In the genomic region with DNA sequence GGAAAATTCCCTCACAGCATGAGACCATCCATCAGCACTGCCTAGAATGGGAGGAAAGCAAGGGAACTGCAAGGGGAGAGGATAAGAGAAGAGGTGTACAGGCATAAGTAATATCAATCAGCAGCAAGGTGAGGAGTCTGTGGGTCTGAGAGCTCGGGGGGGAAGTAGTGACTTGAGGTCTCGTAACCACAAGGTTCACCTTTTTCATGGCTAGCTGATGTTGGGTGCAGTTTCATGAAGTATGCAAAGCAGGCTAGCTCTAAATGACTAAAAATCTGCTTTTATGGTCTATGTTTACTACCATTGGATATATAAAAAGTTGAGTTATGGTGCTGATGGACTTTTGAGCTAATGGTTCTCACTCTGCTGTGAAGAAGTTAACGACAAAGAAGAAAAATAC, we compare ENCODE assay signal across 23 cellular contexts. TPM values are rescaled to one million over a fixed set of nuclear protein-coding genes. Genes with fewer than 3 reads are reported as not detected.
A peak's percentile ranks its signal among the peaks of the same experiment; 100 is the strongest.
DNase-seq lines count a peak whose midpoint lies in the region; ATAC-seq and TF ChIP-seq lines count a peak whose summit lies in the region.
"Had no signal": no experiment of that assay in that cellular context is flagged by ENCODE, and none has a peak within 500 bp of the region (broad histone marks: within the 10 kb centered on the region; RNA-seq: fewer than 3 reads in every experiment).

No MANE protein-coding gene starts in this region.

- peak; percentile 96 for ATAC-seq in GM18519 (IDR thresholded peaks at IDR 0.05; ENCODE audit: low FRiP score, unreplicated experiment)
- ATAC-seq in GM19463 (IDR thresholded peaks at IDR 0.05; ENCODE audit: unreplicated experiment): peak; percentile 88
- peak; percentile 90 for ATAC-seq in HG02623 (IDR thresholded peaks at IDR 0.05; ENCODE audit: unreplicated experiment)
- ATAC-seq in HG03469 (IDR thresholded peaks at IDR 0.05; ENCODE audit: unreplicated experiment): peak; percentile 94
- ATAC-seq: foreskin keratinocyte, HCT116, left colon had no signal

- H3K27ac ChIP-seq in A673 (ENCODE audit: low read depth, low read length, poor library complexity, severe bottlenecking) (no peak overlapping the region), esophagus muscularis mucosa (replicated peaks in 1 of 4) (no peak overlapping the region)
- H3K27ac ChIP-seq: foreskin keratinocyte, Peyer's patch, SK-N-MC, spleen, testis had no signal

- intact Hi-C loops in A673 (cut with micrococcal nuclease; ENCODE audit: unreplicated experiment) (no loop called here), esophagus muscularis mucosa (cut with DNase I) (no loop called here)

- H3K4me1 ChIP-seq in A673 (ENCODE audit: insufficient read depth, low read length, poor library complexity, severe bottlenecking): no peaks in the 10 kb centered on the region
- H3K4me1 ChIP-seq in esophagus muscularis mucosa: no peaks in the 10 kb centered on the region
- H3K4me1 ChIP-seq: foreskin keratinocyte, Peyer's patch, spleen, testis had no signal

- no peak for TF ChIP-seq CTCF in A673 (conservative IDR thresholded peaks at IDR 0.05; ENCODE audit: low read depth, low read length)
- no peak for TF ChIP-seq CTCF in esophagus muscularis mucosa (IDR thresholded peaks at IDR 0.05)

- H3K27me3 ChIP-seq in A673 (replicated peaks; ENCODE audit: insufficient read depth, low read depth, low read length, poor library complexity) (no peaks in the 10 kb centered on the region), esophagus muscularis mucosa (no peaks in the 10 kb centered on the region)
- H3K27me3 ChIP-seq: foreskin keratinocyte, Peyer's patch, spleen, testis had no signal

- WGBS in esophagus muscularis mucosa: 75% methylated on average over 3 of the region's 3 CpGs

- TF ChIP-seq POLR2A in esophagus muscularis mucosa (IDR thresholded peaks at IDR 0.05; ENCODE audit: low read depth): no peak

- peaks cover 9% of the 10 kb centered on the region for H3K9me3 ChIP-seq in A673 (ENCODE audit: low read depth, low read length, poor library complexity, severe bottlenecking)
- H3K9me3 ChIP-seq in esophagus muscularis mucosa: peaks cover 0 to 13% (median 5%) of the 10 kb centered on the region in 4 donors
- H3K9me3 ChIP-seq: testis had no signal

- POLR2A ChIA-PET in A673 (lab: Charles Lee; ENCODE audit: low non-redundant PET): no interaction called here

- CTCF ChIA-PET in A673 (lab: Charles Lee): no interaction called here

- TF ChIP-seq EP300 in esophagus muscularis mucosa (IDR thresholded peaks at IDR 0.05): no peak

- no peak overlapping the region for H3K4me3 ChIP-seq in A673 (ENCODE audit: low read depth, low read length, poor library complexity, severe bottlenecking)
- no peak overlapping the region for H3K4me3 ChIP-seq in esophagus muscularis mucosa
- H3K4me3 ChIP-seq: Peyer's patch, SK-N-MC, spleen, testis had no signal

- no peak for DNase-seq in activated CD4-positive, alpha-beta T cell treated with anti-CD3 and anti-CD28 coated beads for 4 hours
- no peak for DNase-seq in A673 (ENCODE audit: low spot score)
- no peak for DNase-seq in esophagus muscularis mucosa (ENCODE audit: extremely low spot score)
- no peak for DNase-seq in UCSD-AML1 (lab: John Stamatoyannopoulos, UW; ENCODE audit: unreplicated experiment)
- DNase-seq: activated CD8-positive, alpha-beta memory T cell treated with anti-CD3 and anti-CD28 coated beads, Interleukin-2, amount 50 U/mL, for 48 hours; activated naive CD4-positive, alpha-beta T cell treated with anti-CD3 and anti-CD28 coated beads for 36 hours; DMS79 treated with DMSO at 0.1 percent for 48 hours; foreskin keratinocyte; left colon; midbrain; NCI-H1417; NCI-H82; Peyer's patch; spleen; T-helper 9 cell; testis had no signal

- H3K36me3 ChIP-seq in A673 (ENCODE audit: insufficient read depth, low read length, poor library complexity, severe bottlenecking) (no peaks in the 10 kb centered on the region), esophagus muscularis mucosa (no peaks in the 10 kb centered on the region)
- H3K36me3 ChIP-seq: Peyer's patch, spleen had no signal

- no TSS peak for BruUV-seq in A673 (replicated peaks; lab: Mats Ljungman, UMichigan)

RNA-seq across cellular contexts. Expression of a gene that starts 35.8 kb away (rescaled TPM):
- not detected in 2 replicates for total RNA-seq in A673 (2021)
- total RNA-seq in esophagus muscularis mucosa: not detected
- total RNA-seq: activated naive CD4-positive, alpha-beta T cell treated with anti-CD3 and anti-CD28 coated beads for 36 hours; foreskin keratinocyte; left colon; Peyer's patch; pulmonary artery endothelial cell; spleen; testis had no signal

RNA-seq across cellular contexts. Expression of a gene that starts 49.7 kb away (rescaled TPM):
- total RNA-seq in A673 (2021): not detected in 2 replicates
- total RNA-seq in esophagus muscularis mucosa: not detected
- total RNA-seq: activated naive CD4-positive, alpha-beta T cell treated with anti-CD3 and anti-CD28 coated beads for 36 hours; foreskin keratinocyte; left colon; Peyer's patch; pulmonary artery endothelial cell; spleen; testis had no signal
